ENCODE assay signal across 8 cellular contexts in the genomic region with DNA sequence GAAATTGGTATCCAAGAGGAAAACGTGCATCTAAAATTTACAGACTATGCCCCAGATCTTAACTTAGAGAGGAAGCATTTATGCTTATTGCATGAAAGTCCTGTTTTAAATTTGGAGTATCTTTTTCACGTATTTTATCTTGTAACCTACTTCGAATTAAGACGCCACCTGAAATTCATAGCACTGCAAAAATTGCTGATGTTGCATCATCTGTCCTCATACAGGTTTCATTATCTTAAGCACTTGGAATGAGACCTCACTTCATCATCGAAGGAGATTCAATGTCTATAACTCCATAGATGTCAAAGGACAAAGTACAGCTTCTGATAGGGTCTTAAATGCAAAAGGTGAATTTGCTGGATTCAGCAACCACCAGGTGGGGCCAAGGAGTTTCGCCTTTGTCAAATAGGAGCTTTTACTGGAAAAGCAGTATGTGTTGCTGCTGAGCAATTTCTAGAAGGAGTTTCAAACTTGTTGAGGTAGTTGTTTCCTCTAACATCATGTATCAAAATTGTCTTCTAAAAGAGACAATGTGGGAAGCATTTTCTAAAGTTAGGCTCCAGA.
DNase-seq lines count a peak whose midpoint lies in the region; ATAC-seq and TF ChIP-seq lines count a peak whose summit lies in the region.

No MANE protein-coding gene starts in this region.

- ATAC-seq in stimulated activated naive CD8-positive, alpha-beta T cell treated with anti-CD3 and anti-CD28 coated beads, Interleukin-15, Interleukin-2, amounts not matched to agents 100 U/mL and 50 U/mL, for 24 hours, result no peak
- ATAC-seq in stimulated activated naive CD8-positive, alpha-beta T cell treated with anti-CD3 and anti-CD28 coated beads, Interleukin-15, amount 100 ng/mL, for 72 hours, result no peak
- no peak for ATAC-seq in HG03378 (IDR thresholded peaks at IDR 0.05; ENCODE audit: unreplicated experiment)

- H3K4me3 ChIP-seq in fibroblast of lung (replicated peaks in 1 of 4; ENCODE audit: control extremely low read depth in 1 of 4, insufficient read depth in 1 of 4, low read depth in 3 of 4, low read length in 4 of 4), result no peak overlapping the region

- no peaks in the 10 kb centered on the region for H3K4me1 ChIP-seq in fibroblast of lung (ENCODE audit: control insufficient read depth, extremely low read depth, insufficient read depth, low read length)

- H3K27ac Mint-ChIP-seq in stimulated activated naive CD8-positive, alpha-beta T cell treated with anti-CD3 and anti-CD28 coated beads, Interleukin-15, amount 100 ng/mL, for 72 hours, result no peak overlapping the region

- H3K9ac ChIP-seq in fibroblast of lung (ENCODE audit: insufficient read depth, low read length), result no peak overlapping the region

- no peak overlapping the region for H2AFZ ChIP-seq in fibroblast of lung (ENCODE audit: low read length)

- peaks cover 0 to 5% of the 10 kb centered on the region in 2 donors for H3K9me3 Mint-ChIP-seq in stimulated activated naive CD8-positive, alpha-beta T cell treated with anti-CD3 and anti-CD28 coated beads, Interleukin-15, amount 100 ng/mL, for 72 hours

- no peak overlapping the region for H3K27ac ChIP-seq in fibroblast of lung (ENCODE audit: insufficient read depth, low read length)

- H3K36me3 ChIP-seq in fibroblast of lung (ENCODE audit: control insufficient read depth, insufficient read depth, low read length), result no peaks in the 10 kb centered on the region

- no peaks in the 10 kb centered on the region for H3K9me3 ChIP-seq in fibroblast of lung (ENCODE audit: control insufficient read depth, insufficient read depth, low read depth, low read length)

- H3K4me2 ChIP-seq in fibroblast of lung (ENCODE audit: extremely low read depth, insufficient read depth, low read length), result no peak overlapping the region

- no peaks in the 10 kb centered on the region for H3K79me2 ChIP-seq in fibroblast of lung (ENCODE audit: control insufficient read depth, insufficient read depth, low read length)

- no peaks in the 10 kb centered on the region for H3K4me1 Mint-ChIP-seq in stimulated activated naive CD8-positive, alpha-beta T cell treated with anti-CD3 and anti-CD28 coated beads, Interleukin-15, amount 100 ng/mL, for 72 hours

- no peaks in the 10 kb centered on the region for H3K27me3 ChIP-seq in fibroblast of lung (ENCODE audit: control insufficient read depth, insufficient read depth, low read length)

- no peak overlapping the region for H3K4me3 Mint-ChIP-seq in stimulated activated naive CD8-positive, alpha-beta T cell treated with anti-CD3 and anti-CD28 coated beads, Interleukin-15, amount 100 ng/mL, for 72 hours

- DNase-seq in stimulated activated naive CD8-positive, alpha-beta T cell treated with anti-CD3 and anti-CD28 coated beads, Interleukin-15, Interleukin-2, amounts not matched to agents 100 U/mL and 50 U/mL, for 24 hours, result peak; percentile 5
- no peak for DNase-seq in stimulated activated naive CD8-positive, alpha-beta T cell treated with anti-CD3 and anti-CD28 coated beads, Interleukin-15, amount 100 ng/mL, for 72 hours
- DNase-seq in NCI-H69 (lab: John Stamatoyannopoulos, UW), result peak; percentile 65
- DNase-seq in fibroblast of lung (ENCODE audit: low read depth in 2 of 2), result peak in 1 of 2 donors; percentile 10
- no peak for DNase-seq in NCI-H226
- no peak for DNase-seq in NCI-H774 (lab: John Stamatoyannopoulos, UW)
- DNase-seq in inferior parietal cortex (ENCODE audit: extremely low spot score), result no peak

- H4K20me1 ChIP-seq in fibroblast of lung (ENCODE audit: control insufficient read depth, extremely low read depth, insufficient read depth, low read length), result no peaks in the 10 kb centered on the region

- H3K27me3 Mint-ChIP-seq in stimulated activated naive CD8-positive, alpha-beta T cell treated with anti-CD3 and anti-CD28 coated beads, Interleukin-15, amount 100 ng/mL, for 72 hours, result no peaks in the 10 kb centered on the region

- peak; percentile 19 to 23 for TF ChIP-seq CTCF in fibroblast of lung (conservative IDR thresholded peaks at IDR 0.05 in 1 of 2, IDR thresholded peaks at IDR 0.05 in 1 of 2; ENCODE audit: low read depth in 1 of 2, low read length in 2 of 2)

Comparison
In these comparisons a context has a peak if more than half of its experiments do, and no peak if none do; other contexts are left out.
1. DNase-seq: peak in stimulated activated naive CD8-positive, alpha-beta T cell treated with anti-CD3 and anti-CD28 coated beads, Interleukin-15, Interleukin-2, amounts not matched to agents 100 U/mL and 50 U/mL, for 24 hours (single experiment) and NCI-H69 (single experiment); none in stimulated activated naive CD8-positive, alpha-beta T cell treated with anti-CD3 and anti-CD28 coated beads, Interleukin-15, amount 100 ng/mL, for 72 hours (0 of 2), NCI-H226 (single experiment), NCI-H774 (single experiment) and inferior parietal cortex (single experiment).